In genomic region chr2:72137498-72138010, GRCh38 we compare ENCODE assay signal across 8 cellular contexts. TPM values are rescaled to one million over a fixed set of nuclear protein-coding genes. Genes with fewer than 3 reads are reported as not detected.
A peak's percentile ranks its signal among the peaks of the same experiment; 100 is the strongest.
DNase-seq lines count a peak whose midpoint lies in the region; ATAC-seq and TF ChIP-seq lines count a peak whose summit lies in the region.

No MANE protein-coding gene starts in this region.

- H3K4me3 Mint-ChIP-seq in H9 (no peak overlapping the region; a peak in 1 of 5 replicates), chondrocyte (ENCODE audit: unreplicated experiment) (no peak overlapping the region), memory B cell (no peak overlapping the region)

- no peaks in the 10 kb centered on the region for H3K79me1 ChIP-seq in H9 (ENCODE audit: insufficient read depth, low read depth, low read length, poor library complexity, severe bottlenecking)

- peak; percentile 6 for DNase-seq in NCI-H2107 treated with DMSO at 0.1 percent for 48 hours (lab: John Stamatoyannopoulos, UW; ENCODE audit: unreplicated experiment)
- no peak for DNase-seq in NCI-H2107 (lab: John Stamatoyannopoulos, UW)
- peak; percentile 80 for DNase-seq in H9
- no peak for DNase-seq in LNCaP clone FGC (ENCODE audit: low read depth)
- DNase-seq in activated CD4-positive, alpha-beta T cell treated with anti-CD3 and anti-CD28 coated beads for 24 hours (ENCODE audit: low read depth in 2 of 2): peak; percentile 45 to 67
- DNase-seq in chondrocyte (ENCODE audit: low spot score): peak; percentile 77
- peak; percentile 49 to 74 for DNase-seq in memory B cell (ENCODE audit: low spot score in 2 of 2)
- DNase-seq in stimulated activated CD8-positive, alpha-beta memory T cell treated with anti-CD3 and anti-CD28 coated beads, Interleukin-7, amount 100 ng/mL, for 24 hours (ENCODE audit: low read depth): peak; percentile 58

- H4K20me1 ChIP-seq in H9 (ENCODE audit: control insufficient read depth, insufficient read depth, insufficient read length): no peaks in the 10 kb centered on the region

- no peak overlapping the region for H4K91ac ChIP-seq in H9 (ENCODE audit: insufficient read length, low read depth, low read length)

- no peak overlapping the region for H4K5ac ChIP-seq in H9 (ENCODE audit: insufficient read length, low read depth, low read length)

- WGBS in H9 (ENCODE audit: extremely low coverage, insufficient read length, low lambda C conversion rate): no CpG with 5 or more reads among the region's 10 CpGs

- no peaks in the 10 kb centered on the region for H3K4me1 ChIP-seq in H9 (ENCODE audit: insufficient read depth, low read length)

- H3K4me3 ChIP-seq in LNCaP clone FGC (ENCODE audit: low read depth, low read length): no peak overlapping the region

- H2BK12ac ChIP-seq in H9 (ENCODE audit: insufficient read length, low read depth, low read length): no peak overlapping the region

- no peak overlapping the region for H2BK20ac ChIP-seq in H9 (ENCODE audit: low read depth, low read length, poor library complexity, severe bottlenecking)

- H3K9me3 Mint-ChIP-seq in H9 (no peaks in the 10 kb centered on the region; a peak in 1 of 5 replicates), chondrocyte (ENCODE audit: low read depth) (no peaks in the 10 kb centered on the region), memory B cell (no peaks in the 10 kb centered on the region)

- no peak overlapping the region for H2BK15ac ChIP-seq in H9 (ENCODE audit: low read depth, low read length)

- no peak overlapping the region for H3T11ph ChIP-seq in H9 (ENCODE audit: low read length)

- no peak overlapping the region for H2AFZ ChIP-seq in H9 (ENCODE audit: low read length)

- ATAC-seq in memory B cell (ENCODE audit: low read depth): peak; percentile 66

- no peak overlapping the region for H3K27ac ChIP-seq in H9 (ENCODE audit: insufficient read length, low read depth, low read length)

- H3K27me3 Mint-ChIP-seq in H9 (ENCODE audit: low read depth) (peaks cover 49% of the 10 kb centered on the region), chondrocyte (ENCODE audit: low read depth) (no peaks in the 10 kb centered on the region), memory B cell (peaks cover 10% of the 10 kb centered on the region)

- no peak overlapping the region for H3K4ac ChIP-seq in H9 (ENCODE audit: low read depth, low read length)

- no peak overlapping the region for H4K8ac ChIP-seq in H9 (replicated peaks; ENCODE audit: insufficient read length, low read depth, low read length)

- no peak overlapping the region for H3K18ac ChIP-seq in H9 (ENCODE audit: insufficient read length, low read depth, low read length)

- H3K36me3 Mint-ChIP-seq in H9 (ENCODE audit: insufficient read depth in 1 of 3, low read depth in 3 of 3) (no peaks in the 10 kb centered on the region), chondrocyte (ENCODE audit: low read depth) (no peaks in the 10 kb centered on the region), memory B cell (no peaks in the 10 kb centered on the region)

- H3K23ac ChIP-seq in H9 (ENCODE audit: insufficient read length, low read depth, low read length): no peak overlapping the region

- no peaks in the 10 kb centered on the region for H3K9me3 ChIP-seq in H9 (ENCODE audit: control insufficient read depth, low read depth, low read length)

- no peak overlapping the region for H2AK5ac ChIP-seq in H9 (ENCODE audit: insufficient read length, low read length)

- no peak overlapping the region for H3K4me2 ChIP-seq in H9 (ENCODE audit: insufficient read depth, insufficient read length, low read length)

- H3K27me3 ChIP-seq in H9 (ENCODE audit: insufficient read depth, low read length): peaks cover 23% of the 10 kb centered on the region; the same call in 1 of the 2 replicates

- no peak overlapping the region for H3K9ac ChIP-seq in H9 (ENCODE audit: extremely low read depth, insufficient read length, low read length)

- no peaks in the 10 kb centered on the region for H3K79me2 ChIP-seq in H9 (ENCODE audit: insufficient read depth, low read length)

- H3K27ac Mint-ChIP-seq in H9 (no peak overlapping the region), chondrocyte (ENCODE audit: unreplicated experiment) (no peak overlapping the region), memory B cell (no peak overlapping the region)

- H3K4me1 Mint-ChIP-seq in H9: peaks cover 5 to 19% of the 10 kb centered on the region in 2 experiments
- H3K4me1 Mint-ChIP-seq in chondrocyte (ENCODE audit: low read depth): peaks cover 14% of the 10 kb centered on the region
- peaks cover 4% of the 10 kb centered on the region for H3K4me1 Mint-ChIP-seq in memory B cell

- no peaks in the 10 kb centered on the region for H3K23me2 ChIP-seq in H9 (ENCODE audit: insufficient read length, low read depth, low read length, poor library complexity, severe bottlenecking)

- no peak overlapping the region for H3K56ac ChIP-seq in H9 (ENCODE audit: insufficient read length, low read depth, low read length)

- TF ChIP-seq CTCF in H9 (conservative IDR thresholded peaks at IDR 0.05) (peak; percentile 97), LNCaP clone FGC (IDR thresholded peaks at IDR 0.05; ENCODE audit: control insufficient read depth, extremely low read depth, insufficient read depth) (peak; percentile 82), chondrocyte (IDR thresholded peaks at IDR 0.05) (peak; percentile 99)

- H2BK5ac ChIP-seq in H9 (ENCODE audit: insufficient read length, low read length): no peak overlapping the region

- H3K14ac ChIP-seq in H9 (ENCODE audit: insufficient read depth, low read length): no peak overlapping the region

- no peak overlapping the region for H2BK120ac ChIP-seq in H9 (ENCODE audit: low read depth, low read length, poor library complexity, severe bottlenecking)

RNA-seq across cellular contexts. Expression of gene CYP26B1, which starts 10.1 kb away (rescaled TPM):
- total RNA-seq in H9 (2021): 0.20 and 0.22 TPM in 2 replicates
- total RNA-seq in chondrocyte: 2.7 to 4.9 TPM (median 4.7 TPM) in 3 replicates

Comparison
In these comparisons a context has a peak if more than half of its experiments do, and no peak if none do; other contexts are left out.
1. DNase-seq: peak in NCI-H2107 treated with DMSO at 0.1 percent for 48 hours (single experiment), H9 (single experiment), activated CD4-positive, alpha-beta T cell treated with anti-CD3 and anti-CD28 coated beads for 24 hours (2 of 2), chondrocyte (single experiment), memory B cell (2 of 2) and stimulated activated CD8-positive, alpha-beta memory T cell treated with anti-CD3 and anti-CD28 coated beads, Interleukin-7, amount 100 ng/mL, for 24 hours (single experiment); none in NCI-H2107 (single experiment) and LNCaP clone FGC (single experiment).
2. Peak in every context shown above with its lines, with median percentiles within 50 percentile points of each other: CTCF ChIP-seq.